16 cellular contexts compared by ENCODE assay signal in the genomic region with DNA sequence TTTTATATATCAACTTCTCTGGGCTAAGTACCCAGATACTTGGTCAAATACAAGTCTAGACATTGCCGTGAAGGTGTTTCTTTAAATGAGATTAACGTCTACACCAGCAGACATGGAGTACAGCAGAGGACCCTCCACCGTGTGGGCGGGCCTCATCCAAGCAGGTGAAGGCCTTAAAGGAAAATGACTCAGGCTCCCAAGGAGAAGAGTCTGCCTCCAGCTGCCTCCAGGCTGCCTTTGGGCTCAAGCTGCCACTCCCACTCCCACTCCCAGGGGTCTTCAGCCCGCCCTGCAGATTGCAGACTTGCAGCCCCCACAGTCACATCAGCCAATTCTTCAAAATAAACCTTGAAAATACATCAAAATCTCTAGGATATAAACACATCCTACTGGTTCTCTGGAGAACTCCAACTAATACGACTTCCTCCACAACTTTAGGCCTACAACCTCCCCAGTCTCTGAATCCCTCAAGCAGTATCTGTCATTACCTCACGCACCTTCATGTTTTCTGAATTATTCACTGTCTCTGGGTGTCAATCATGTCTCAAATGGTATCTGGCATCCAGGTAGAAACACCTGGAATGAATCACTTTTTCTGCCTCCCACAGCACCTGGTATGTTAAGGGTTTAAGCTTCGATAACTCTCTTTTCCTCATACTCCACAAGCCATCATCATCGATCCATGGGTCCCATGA. TPM values are rescaled to one million over a fixed set of nuclear protein-coding genes. Genes with fewer than 3 reads are reported as not detected.
DNase-seq lines count a peak whose midpoint lies in the region; ATAC-seq and TF ChIP-seq lines count a peak whose summit lies in the region.
"Had no signal": no experiment of that assay in that cellular context is flagged by ENCODE, and none has a peak within 500 bp of the region (broad histone marks: within the 10 kb centered on the region; RNA-seq: fewer than 3 reads in every experiment).

No MANE protein-coding gene starts in this region.

- peaks cover 83% of the 10 kb centered on the region for H3K36me3 Mint-ChIP-seq in activated T-cell treated with anti-CD3 and anti-CD28 coated beads, Interleukin-2, amount 50 U/mL, for 24 hours (ENCODE audit: low read depth)
- peaks cover 30% of the 10 kb centered on the region for H3K36me3 Mint-ChIP-seq in activated CD8-positive, alpha-beta T cell treated with anti-CD3 and anti-CD28 coated beads for 36 hours (ENCODE audit: low read depth)
- peaks cover 58% of the 10 kb centered on the region for H3K36me3 Mint-ChIP-seq in stimulated activated memory B cell treated with anti-CD40 and anti-IgM and Interleukin-4, amounts not matched to agents 10 μg/mL and 1 μg/mL and 100 μg/mL, for 72 hours

- no peak for DNase-seq in activated T-cell treated with anti-CD3 and anti-CD28 coated beads, Interleukin-2, amount 50 U/mL, for 24 hours
- DNase-seq in activated T-cell treated with anti-CD3 and anti-CD28 coated beads, Interleukin-2, amount 50 U/mL, for 48 hours, result no peak
- DNase-seq in activated CD8-positive, alpha-beta T cell treated with anti-CD3 and anti-CD28 coated beads for 36 hours, result no peak
- DNase-seq in epithelial cell of esophagus (ENCODE audit: low read depth), result peak; percentile 96
- DNase-seq in midbrain (lab: John Stamatoyannopoulos, UW), result no peak
- no peak for DNase-seq in NCI-H2196 (lab: John Stamatoyannopoulos, UW; ENCODE audit: unreplicated experiment)
- DNase-seq: activated naive CD4-positive, alpha-beta T cell treated with Interleukin-2 at 50 U/mL for 16 hours; GF-D8; naive thymus-derived CD4-positive, alpha-beta T cell; NCI-H1105 treated with DMSO at 0.1 percent for 48 hours; NCI-H2107; NCI-H524 treated with DMSO at 0.1 percent for 48 hours; SHP77 treated with DMSO at 0.1 percent for 48 hours; substantia nigra had no signal

- intact Hi-C loops in activated CD8-positive, alpha-beta T cell treated with anti-CD3 and anti-CD28 coated beads for 36 hours (cut with micrococcal nuclease), result no loop called here

- H3K27ac Mint-ChIP-seq in activated T-cell treated with anti-CD3 and anti-CD28 coated beads, Interleukin-2, amount 50 U/mL, for 24 hours, result peak overlapping the region; percentile 61
- H3K27ac Mint-ChIP-seq in activated CD8-positive, alpha-beta T cell treated with anti-CD3 and anti-CD28 coated beads for 36 hours, result peak overlapping the region; percentile 14
- H3K27ac Mint-ChIP-seq in stimulated activated memory B cell treated with anti-CD40 and anti-IgM and Interleukin-4, amounts not matched to agents 10 μg/mL and 1 μg/mL and 100 μg/mL, for 72 hours, result peak overlapping the region; percentile 53

- H3K4me1 Mint-ChIP-seq in activated T-cell treated with anti-CD3 and anti-CD28 coated beads, Interleukin-2, amount 50 U/mL, for 24 hours (ENCODE audit: low read depth), result peaks cover 55% of the 10 kb centered on the region
- H3K4me1 Mint-ChIP-seq in activated CD8-positive, alpha-beta T cell treated with anti-CD3 and anti-CD28 coated beads for 36 hours (ENCODE audit: low read depth), result peaks cover 32% of the 10 kb centered on the region
- peaks cover 28% of the 10 kb centered on the region for H3K4me1 Mint-ChIP-seq in stimulated activated memory B cell treated with anti-CD40 and anti-IgM and Interleukin-4, amounts not matched to agents 10 μg/mL and 1 μg/mL and 100 μg/mL, for 72 hours

- TF ChIP-seq CTCF in activated CD8-positive, alpha-beta T cell treated with anti-CD3 and anti-CD28 coated beads for 36 hours (IDR thresholded peaks at IDR 0.05), result no peak
- no peak for TF ChIP-seq CTCF in epithelial cell of esophagus (IDR thresholded peaks at IDR 0.05; ENCODE audit: insufficient read depth, low read depth, low read length, missing control alignments)

- POLR2A ChIA-PET in activated CD8-positive, alpha-beta T cell treated with anti-CD3 and anti-CD28 coated beads for 36 hours (lab: Charles Lee), result no interaction called here

- no peaks in the 10 kb centered on the region for H3K9me3 Mint-ChIP-seq in activated T-cell treated with anti-CD3 and anti-CD28 coated beads, Interleukin-2, amount 50 U/mL, for 24 hours
- no peaks in the 10 kb centered on the region for H3K9me3 Mint-ChIP-seq in activated CD8-positive, alpha-beta T cell treated with anti-CD3 and anti-CD28 coated beads for 36 hours
- H3K9me3 Mint-ChIP-seq in stimulated activated memory B cell treated with anti-CD40 and anti-IgM and Interleukin-4, amounts not matched to agents 10 μg/mL and 1 μg/mL and 100 μg/mL, for 72 hours, result no peaks in the 10 kb centered on the region
- H3K9me3 Mint-ChIP-seq: naive thymus-derived CD4-positive, alpha-beta T cell had no signal

- H3K4me3 Mint-ChIP-seq in activated T-cell treated with anti-CD3 and anti-CD28 coated beads, Interleukin-2, amount 50 U/mL, for 24 hours, result no peak overlapping the region
- no peak overlapping the region for H3K4me3 Mint-ChIP-seq in activated CD8-positive, alpha-beta T cell treated with anti-CD3 and anti-CD28 coated beads for 36 hours
- no peak overlapping the region for H3K4me3 Mint-ChIP-seq in stimulated activated memory B cell treated with anti-CD40 and anti-IgM and Interleukin-4, amounts not matched to agents 10 μg/mL and 1 μg/mL and 100 μg/mL, for 72 hours
- H3K4me3 Mint-ChIP-seq: naive thymus-derived CD4-positive, alpha-beta T cell had no signal

- CTCF ChIA-PET in activated CD8-positive, alpha-beta T cell treated with anti-CD3 and anti-CD28 coated beads for 36 hours (lab: Charles Lee), result no interaction called here

- H3K27me3 Mint-ChIP-seq in activated T-cell treated with anti-CD3 and anti-CD28 coated beads, Interleukin-2, amount 50 U/mL, for 24 hours, result no peaks in the 10 kb centered on the region
- H3K27me3 Mint-ChIP-seq in activated CD8-positive, alpha-beta T cell treated with anti-CD3 and anti-CD28 coated beads for 36 hours, result no peaks in the 10 kb centered on the region
- no peaks in the 10 kb centered on the region for H3K27me3 Mint-ChIP-seq in stimulated activated memory B cell treated with anti-CD40 and anti-IgM and Interleukin-4, amounts not matched to agents 10 μg/mL and 1 μg/mL and 100 μg/mL, for 72 hours
- H3K27me3 Mint-ChIP-seq: naive thymus-derived CD4-positive, alpha-beta T cell had no signal

- no peak overlapping the region for H3K4me3 ChIP-seq in epithelial cell of esophagus (ENCODE audit: low read length)

- ATAC-seq in activated CD8-positive, alpha-beta T cell treated with anti-CD3 and anti-CD28 coated beads for 36 hours, result no peak
- no peak for ATAC-seq in stimulated activated memory B cell treated with anti-CD40 and anti-IgM and Interleukin-4, amounts not matched to agents 10 μg/mL and 1 μg/mL and 100 μg/mL, for 72 hours
- no peak for ATAC-seq in GM18867 (IDR thresholded peaks at IDR 0.05; ENCODE audit: unreplicated experiment)
- ATAC-seq: naive thymus-derived CD4-positive, alpha-beta T cell had no signal

RNA-seq across cellular contexts. Expression of gene ITGB1BP1, which starts 6.9 kb away (rescaled TPM):
- 100 to 1,000 TPM; 111 to 117 TPM for total RNA-seq in activated CD8-positive, alpha-beta T cell treated with anti-CD3 and anti-CD28 coated beads for 36 hours

RNA-seq across cellular contexts. Expression of gene CPSF3, which starts 7.0 kb away (rescaled TPM):
- total RNA-seq in activated CD8-positive, alpha-beta T cell treated with anti-CD3 and anti-CD28 coated beads for 36 hours, result 10 to 100 TPM; 72.2 to 73.0 TPM

RNA-seq across cellular contexts. Expression of gene IAH1, which starts 57.9 kb away (rescaled TPM):
- 10 to 100 TPM; 64.9 to 67.3 TPM for total RNA-seq in activated CD8-positive, alpha-beta T cell treated with anti-CD3 and anti-CD28 coated beads for 36 hours
